In the genomic region with DNA sequence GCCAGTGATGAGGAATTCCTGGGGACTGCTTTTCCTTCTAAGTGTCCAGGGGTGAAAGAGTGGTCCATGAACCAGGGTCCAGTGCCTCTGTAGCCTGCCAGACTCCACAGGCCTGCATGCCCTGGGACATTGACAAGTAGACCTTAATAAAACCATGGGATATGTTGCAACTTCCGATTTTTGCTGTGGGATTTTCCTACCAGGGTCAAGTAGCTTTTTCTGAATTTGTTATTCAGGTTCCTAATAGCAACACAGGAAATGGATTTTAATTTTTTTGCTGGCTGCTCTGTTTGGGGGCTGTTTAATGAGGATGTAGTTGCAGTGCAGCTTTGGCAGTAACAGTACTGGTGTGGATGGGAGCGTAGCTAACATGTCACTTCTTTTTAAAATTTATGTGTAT, we compare ENCODE assay signal across 13 cellular contexts. TPM values are rescaled to one million over a fixed set of nuclear protein-coding genes. Genes with fewer than 3 reads are reported as not detected.
A peak's percentile ranks its signal among the peaks of the same experiment; 100 is the strongest.
DNase-seq lines count a peak whose midpoint lies in the region; ATAC-seq and TF ChIP-seq lines count a peak whose summit lies in the region.
"Had no signal": no experiment of that assay in that cellular context is flagged by ENCODE, and none has a peak within 500 bp of the region (broad histone marks: within the 10 kb centered on the region; RNA-seq: fewer than 3 reads in every experiment).

No MANE protein-coding gene starts in this region.

- intact Hi-C loops in adrenal gland (cut with DNase I), result no loop called here
- intact Hi-C loops in left lung (cut with DNase I), result no loop called here

- H3K27me3 ChIP-seq in adrenal gland, result no peaks in the 10 kb centered on the region
- no peaks in the 10 kb centered on the region for H3K27me3 ChIP-seq in left lung
- no peaks in the 10 kb centered on the region for H3K27me3 ChIP-seq in endodermal cell (ENCODE audit: control insufficient read depth, insufficient read depth, low read length, poor library complexity, severe bottlenecking)

- H3K4me1 ChIP-seq in adrenal gland (replicated peaks in 1 of 2) (peaks cover 51 to 62% of the 10 kb centered on the region in 2 donors), left lung (peaks cover 52 to 79% of the 10 kb centered on the region in 2 donors), endodermal cell (ENCODE audit: control insufficient read depth, insufficient read depth, low read length) (peaks cover 7% of the 10 kb centered on the region)

- H3K36me3 ChIP-seq in adrenal gland (replicated peaks in 1 of 2) (no peaks in the 10 kb centered on the region), left lung (no peaks in the 10 kb centered on the region), endodermal cell (ENCODE audit: control insufficient read depth, insufficient read depth, low read length) (no peaks in the 10 kb centered on the region)

- TF ChIP-seq CTCF in adrenal gland (IDR thresholded peaks at IDR 0.05) (no peak), left lung (IDR thresholded peaks at IDR 0.05) (no peak), endodermal cell (conservative IDR thresholded peaks at IDR 0.05) (no peak)

- no peak overlapping the region for H3K4me3 ChIP-seq in adrenal gland
- no peak overlapping the region for H3K4me3 ChIP-seq in left lung
- no peak overlapping the region for H3K4me3 ChIP-seq in skin epidermis
- no peak overlapping the region for H3K4me3 ChIP-seq in endodermal cell (ENCODE audit: low read length)

- H3K9me3 Mint-ChIP-seq in endodermal cell, result peaks cover 5% of the 10 kb centered on the region

- H3K4me3 Mint-ChIP-seq in endodermal cell, result no peak overlapping the region
- H3K4me3 Mint-ChIP-seq: activated naive CD4-positive, alpha-beta T cell treated with anti-CD3 and anti-CD28 coated beads, Interleukin-2, amount 50 U/mL, for 24 hours had no signal

- no peak overlapping the region for H3K27ac Mint-ChIP-seq in endodermal cell
- H3K27ac Mint-ChIP-seq: activated naive CD4-positive, alpha-beta T cell treated with anti-CD3 and anti-CD28 coated beads, Interleukin-2, amount 50 U/mL, for 24 hours; progenitor cell of endocrine pancreas had no signal

- H3K9me3 ChIP-seq in adrenal gland (replicated peaks in 1 of 3), result no peaks in the 10 kb centered on the region
- no peaks in the 10 kb centered on the region for H3K9me3 ChIP-seq in left lung
- no peaks in the 10 kb centered on the region for H3K9me3 ChIP-seq in endodermal cell (ENCODE audit: control insufficient read depth, low read length)

- DNase-seq in EH (ENCODE audit: low read depth) (peak; percentile 34), adrenal gland (peak in 4 of 7 donors; percentile 44 to 69 (median 56)), left lung (no peak), cerebellar cortex (ENCODE audit: low spot score) (no peak), amygdala (lab: John Stamatoyannopoulos, UW) (no peak), endodermal cell (no peak)
- DNase-seq: activated CD4-positive, alpha-beta T cell treated with anti-CD3 and anti-CD28 coated beads for 4 hours had no signal

- TF ChIP-seq POLR2A in adrenal gland (IDR thresholded peaks at IDR 0.05), result no peak

- no peak overlapping the region for H3K9ac ChIP-seq in endodermal cell (ENCODE audit: extremely low read depth, low read length, poor library complexity, severe bottlenecking)

- H3K36me3 Mint-ChIP-seq in endodermal cell (ENCODE audit: low read depth), result peaks cover 4% of the 10 kb centered on the region

- WGBS in adrenal gland, 4 donors, result 17 to 29% (median 20%) methylated on average over 2 of the region's 2 CpGs
- 96 to 100% methylated on average over 2 of the region's 2 CpGs for WGBS in endodermal cell (ENCODE audit: insufficient coverage in 1 of 2, insufficient read length in 1 of 2), 2 experiments

- ATAC-seq in left lung (peak; percentile 8), GM21619 (IDR thresholded peaks at IDR 0.05; ENCODE audit: unreplicated experiment) (no peak)

- H3K4me1 Mint-ChIP-seq in endodermal cell, result peaks cover 17% of the 10 kb centered on the region

- no peaks in the 10 kb centered on the region for H3K27me3 Mint-ChIP-seq in endodermal cell (ENCODE audit: insufficient read depth)
- H3K27me3 Mint-ChIP-seq: activated naive CD4-positive, alpha-beta T cell treated with anti-CD3 and anti-CD28 coated beads, Interleukin-2, amount 50 U/mL, for 24 hours; progenitor cell of endocrine pancreas had no signal

- peak overlapping the region in 4 of 5 donors; percentile 13 to 77 (median 50) for H3K27ac ChIP-seq in adrenal gland
- H3K27ac ChIP-seq in left lung, result peak overlapping the region; percentile 59 to 62
- peak overlapping the region in 18 of 21 experiments; percentile 3 to 95 (median 62) for H3K27ac ChIP-seq in skin epidermis
- no peak overlapping the region for H3K27ac ChIP-seq in endodermal cell (ENCODE audit: low read depth, low read length)

RNA-seq across cellular contexts. Expression of gene WBP1L, which starts 42.1 kb away (rescaled TPM):
- total RNA-seq in adrenal gland (100 to 1,000 TPM in 7 of 8 donors, 10 to 100 TPM in 1; 77.4 to 231 (median 120) TPM), left lung (10 to 100 TPM; 48.4 to 49.8 TPM), endodermal cell (10 to 100 TPM; 23.5 to 25.8 TPM)
- polyA plus RNA-seq in adrenal gland, result 10 to 100 TPM; 38.5 to 48.5 (median 46.7) TPM
- 30.2 TPM for polyA plus RNA-seq in endodermal cell (2013, experiment 1 of 2)
- polyA plus RNA-seq in endodermal cell (2013, experiment 2 of 2), result 29.0 TPM

RNA-seq across cellular contexts. Expression of gene CYP17A1, which starts 51.4 kb away (rescaled TPM):
- total RNA-seq in adrenal gland, result over 10,000 TPM in 5 of 8 donors, 1,000 to 10,000 TPM in 3; 5,772 to 29,109 (median 14,288) TPM
- polyA plus RNA-seq in adrenal gland, result over 10,000 TPM in 2 of 3 donors, 1,000 to 10,000 TPM in 1; 2,313 to 37,742 (median 10,572) TPM
- under 1 TPM; 0.52 to 0.58 TPM for total RNA-seq in left lung
- not detected for total RNA-seq in endodermal cell
- not detected for polyA plus RNA-seq in endodermal cell (2013, experiment 1 of 2)
- not detected for polyA plus RNA-seq in endodermal cell (2013, experiment 2 of 2)
- total RNA-seq: LHCN-M2, progenitor cell of endocrine pancreas, SK-MEL-5 had no signal

Comparison
In these comparisons a context has a peak if more than half of its experiments do, and no peak if none do; other contexts are left out.
1. DNase-seq: peak in EH (single experiment) and adrenal gland (4 of 7); none in left lung (0 of 2), cerebellar cortex (single experiment), amygdala (0 of 56) and endodermal cell (single experiment).
2. RNA of gene CYP17A1, which starts 51.4 kb away (total RNA-seq): 5,772 to 29,109 TPM in adrenal gland; 0.52 to 0.58 TPM in left lung and not detected in endodermal cell; every median in the first group is over 1,000 times any median in the second.